In the genomic region with DNA sequence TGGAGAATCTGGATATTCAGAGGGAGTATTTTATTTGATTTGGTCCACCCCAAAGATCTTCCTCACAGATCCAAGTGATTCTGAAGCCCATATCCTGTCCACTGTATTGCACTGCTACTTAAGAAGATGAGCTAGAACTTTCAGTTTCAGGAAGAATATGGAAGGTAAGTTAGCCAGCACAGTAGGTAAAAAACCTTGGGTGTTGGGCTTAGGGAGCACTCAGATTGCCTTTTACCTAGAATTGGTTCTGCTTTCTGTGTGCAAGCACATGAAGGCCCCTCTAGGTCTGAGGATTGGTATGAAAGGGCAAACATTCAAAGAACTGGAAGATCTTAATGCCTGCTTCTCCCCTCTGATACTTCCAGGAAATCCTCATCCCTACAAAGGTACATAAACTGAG, we compare ENCODE assay signal across 20 cellular contexts.
"Had no signal": no experiment of that assay in that cellular context is flagged by ENCODE, and none has a peak within 500 bp of the region (broad histone marks: within the 10 kb centered on the region; RNA-seq: fewer than 3 reads in every experiment).

No MANE protein-coding gene starts in this region.

- ATAC-seq: naive thymus-derived CD8-positive, alpha-beta T cell; psoas muscle; right cardiac atrium; stimulated activated effector memory CD8-positive, alpha-beta T cell treated with anti-CD3 and anti-CD28 coated beads, Interleukin-12 subunit alpha, Interleukin-12 subunit beta, amount 100 ng/mL, for 72 hours; stimulated activated naive CD8-positive, alpha-beta T cell treated with anti-CD3 and anti-CD28 coated beads, Interleukin-15, amount 100 ng/mL, for 72 hours; upper lobe of right lung had no signal

- H3K4me3 Mint-ChIP-seq: naive thymus-derived CD8-positive, alpha-beta T cell; nephron progenitor cell; stimulated activated effector memory CD8-positive, alpha-beta T cell treated with anti-CD3 and anti-CD28 coated beads, Interleukin-12 subunit alpha, Interleukin-12 subunit beta, amount 100 ng/mL, for 72 hours; stimulated activated naive CD8-positive, alpha-beta T cell treated with anti-CD3 and anti-CD28 coated beads, Interleukin-15, amount 100 ng/mL, for 72 hours had no signal

- H3K4me3 ChIP-seq: dorsolateral prefrontal cortex, lung, ovary, psoas muscle, sigmoid colon, suprapubic skin, transverse colon, upper lobe of right lung, uterus had no signal

- H3K9me3 ChIP-seq: ovary, psoas muscle, sigmoid colon, suprapubic skin, transverse colon, upper lobe of right lung, uterus had no signal

- H3K27ac Mint-ChIP-seq: naive thymus-derived CD8-positive, alpha-beta T cell; nephron progenitor cell; stimulated activated effector memory CD8-positive, alpha-beta T cell treated with anti-CD3 and anti-CD28 coated beads, Interleukin-12 subunit alpha, Interleukin-12 subunit beta, amount 100 ng/mL, for 72 hours; stimulated activated naive CD8-positive, alpha-beta T cell treated with anti-CD3 and anti-CD28 coated beads, Interleukin-15, amount 100 ng/mL, for 72 hours had no signal

- H3K27ac ChIP-seq: dorsolateral prefrontal cortex, ovary, psoas muscle, sigmoid colon, suprapubic skin, transverse colon, upper lobe of right lung, uterus had no signal

- H3K4me1 ChIP-seq: psoas muscle, transverse colon, upper lobe of right lung, uterus had no signal

- H3K9me3 Mint-ChIP-seq: nephron progenitor cell; stimulated activated effector memory CD8-positive, alpha-beta T cell treated with anti-CD3 and anti-CD28 coated beads, Interleukin-12 subunit alpha, Interleukin-12 subunit beta, amount 100 ng/mL, for 72 hours; stimulated activated naive CD8-positive, alpha-beta T cell treated with anti-CD3 and anti-CD28 coated beads, Interleukin-15, amount 100 ng/mL, for 72 hours had no signal

- H3K36me3 ChIP-seq: ovary, sigmoid colon, suprapubic skin, transverse colon, upper lobe of right lung, uterus had no signal

- DNase-seq: dorsolateral prefrontal cortex; effector CD4-positive, alpha-beta T cell; head of caudate nucleus; naive thymus-derived CD8-positive, alpha-beta T cell; nephron progenitor cell; occipital lobe; ovary; posterior cingulate gyrus; psoas muscle; right cardiac atrium; sigmoid colon; stimulated activated CD4-positive, alpha-beta T cell treated with anti-CD3 and anti-CD28 coated beads, Interleukin-2, amount 100 ng/mL, for 24 hours; stimulated activated CD4-positive, alpha-beta T cell treated with anti-CD3 and anti-CD28 coated beads, Interleukin-4, amount 100 ng/mL, for 24 hours; stimulated activated naive CD8-positive, alpha-beta T cell treated with anti-CD3 and anti-CD28 coated beads, Interleukin-15, amount 100 ng/mL, for 72 hours; transverse colon; upper lobe of right lung; uterus had no signal

- H3K36me3 Mint-ChIP-seq: naive thymus-derived CD8-positive, alpha-beta T cell; stimulated activated effector memory CD8-positive, alpha-beta T cell treated with anti-CD3 and anti-CD28 coated beads, Interleukin-12 subunit alpha, Interleukin-12 subunit beta, amount 100 ng/mL, for 72 hours had no signal

- H3K27me3 Mint-ChIP-seq: stimulated activated naive CD8-positive, alpha-beta T cell treated with anti-CD3 and anti-CD28 coated beads, Interleukin-15, amount 100 ng/mL, for 72 hours had no signal

- H3K4me1 Mint-ChIP-seq: naive thymus-derived CD8-positive, alpha-beta T cell; nephron progenitor cell; stimulated activated effector memory CD8-positive, alpha-beta T cell treated with anti-CD3 and anti-CD28 coated beads, Interleukin-12 subunit alpha, Interleukin-12 subunit beta, amount 100 ng/mL, for 72 hours; stimulated activated naive CD8-positive, alpha-beta T cell treated with anti-CD3 and anti-CD28 coated beads, Interleukin-15, amount 100 ng/mL, for 72 hours had no signal

- H3K27me3 ChIP-seq: dorsolateral prefrontal cortex, ovary, sigmoid colon, suprapubic skin, transverse colon, upper lobe of right lung, uterus had no signal
